ENCODE assay signal across 1 cellular context in genomic region chr6:107594736-107595135, GRCh38.
TF ChIP-seq lines count a peak whose summit lies in the region.

No MANE protein-coding gene starts in this region.

TF ChIP-seq in GM23338, 12 proteins besides CTCF, POLR2A, EP300 and RAD21 (continued from another document):
- TF ChIP-seq, protein P1, sequence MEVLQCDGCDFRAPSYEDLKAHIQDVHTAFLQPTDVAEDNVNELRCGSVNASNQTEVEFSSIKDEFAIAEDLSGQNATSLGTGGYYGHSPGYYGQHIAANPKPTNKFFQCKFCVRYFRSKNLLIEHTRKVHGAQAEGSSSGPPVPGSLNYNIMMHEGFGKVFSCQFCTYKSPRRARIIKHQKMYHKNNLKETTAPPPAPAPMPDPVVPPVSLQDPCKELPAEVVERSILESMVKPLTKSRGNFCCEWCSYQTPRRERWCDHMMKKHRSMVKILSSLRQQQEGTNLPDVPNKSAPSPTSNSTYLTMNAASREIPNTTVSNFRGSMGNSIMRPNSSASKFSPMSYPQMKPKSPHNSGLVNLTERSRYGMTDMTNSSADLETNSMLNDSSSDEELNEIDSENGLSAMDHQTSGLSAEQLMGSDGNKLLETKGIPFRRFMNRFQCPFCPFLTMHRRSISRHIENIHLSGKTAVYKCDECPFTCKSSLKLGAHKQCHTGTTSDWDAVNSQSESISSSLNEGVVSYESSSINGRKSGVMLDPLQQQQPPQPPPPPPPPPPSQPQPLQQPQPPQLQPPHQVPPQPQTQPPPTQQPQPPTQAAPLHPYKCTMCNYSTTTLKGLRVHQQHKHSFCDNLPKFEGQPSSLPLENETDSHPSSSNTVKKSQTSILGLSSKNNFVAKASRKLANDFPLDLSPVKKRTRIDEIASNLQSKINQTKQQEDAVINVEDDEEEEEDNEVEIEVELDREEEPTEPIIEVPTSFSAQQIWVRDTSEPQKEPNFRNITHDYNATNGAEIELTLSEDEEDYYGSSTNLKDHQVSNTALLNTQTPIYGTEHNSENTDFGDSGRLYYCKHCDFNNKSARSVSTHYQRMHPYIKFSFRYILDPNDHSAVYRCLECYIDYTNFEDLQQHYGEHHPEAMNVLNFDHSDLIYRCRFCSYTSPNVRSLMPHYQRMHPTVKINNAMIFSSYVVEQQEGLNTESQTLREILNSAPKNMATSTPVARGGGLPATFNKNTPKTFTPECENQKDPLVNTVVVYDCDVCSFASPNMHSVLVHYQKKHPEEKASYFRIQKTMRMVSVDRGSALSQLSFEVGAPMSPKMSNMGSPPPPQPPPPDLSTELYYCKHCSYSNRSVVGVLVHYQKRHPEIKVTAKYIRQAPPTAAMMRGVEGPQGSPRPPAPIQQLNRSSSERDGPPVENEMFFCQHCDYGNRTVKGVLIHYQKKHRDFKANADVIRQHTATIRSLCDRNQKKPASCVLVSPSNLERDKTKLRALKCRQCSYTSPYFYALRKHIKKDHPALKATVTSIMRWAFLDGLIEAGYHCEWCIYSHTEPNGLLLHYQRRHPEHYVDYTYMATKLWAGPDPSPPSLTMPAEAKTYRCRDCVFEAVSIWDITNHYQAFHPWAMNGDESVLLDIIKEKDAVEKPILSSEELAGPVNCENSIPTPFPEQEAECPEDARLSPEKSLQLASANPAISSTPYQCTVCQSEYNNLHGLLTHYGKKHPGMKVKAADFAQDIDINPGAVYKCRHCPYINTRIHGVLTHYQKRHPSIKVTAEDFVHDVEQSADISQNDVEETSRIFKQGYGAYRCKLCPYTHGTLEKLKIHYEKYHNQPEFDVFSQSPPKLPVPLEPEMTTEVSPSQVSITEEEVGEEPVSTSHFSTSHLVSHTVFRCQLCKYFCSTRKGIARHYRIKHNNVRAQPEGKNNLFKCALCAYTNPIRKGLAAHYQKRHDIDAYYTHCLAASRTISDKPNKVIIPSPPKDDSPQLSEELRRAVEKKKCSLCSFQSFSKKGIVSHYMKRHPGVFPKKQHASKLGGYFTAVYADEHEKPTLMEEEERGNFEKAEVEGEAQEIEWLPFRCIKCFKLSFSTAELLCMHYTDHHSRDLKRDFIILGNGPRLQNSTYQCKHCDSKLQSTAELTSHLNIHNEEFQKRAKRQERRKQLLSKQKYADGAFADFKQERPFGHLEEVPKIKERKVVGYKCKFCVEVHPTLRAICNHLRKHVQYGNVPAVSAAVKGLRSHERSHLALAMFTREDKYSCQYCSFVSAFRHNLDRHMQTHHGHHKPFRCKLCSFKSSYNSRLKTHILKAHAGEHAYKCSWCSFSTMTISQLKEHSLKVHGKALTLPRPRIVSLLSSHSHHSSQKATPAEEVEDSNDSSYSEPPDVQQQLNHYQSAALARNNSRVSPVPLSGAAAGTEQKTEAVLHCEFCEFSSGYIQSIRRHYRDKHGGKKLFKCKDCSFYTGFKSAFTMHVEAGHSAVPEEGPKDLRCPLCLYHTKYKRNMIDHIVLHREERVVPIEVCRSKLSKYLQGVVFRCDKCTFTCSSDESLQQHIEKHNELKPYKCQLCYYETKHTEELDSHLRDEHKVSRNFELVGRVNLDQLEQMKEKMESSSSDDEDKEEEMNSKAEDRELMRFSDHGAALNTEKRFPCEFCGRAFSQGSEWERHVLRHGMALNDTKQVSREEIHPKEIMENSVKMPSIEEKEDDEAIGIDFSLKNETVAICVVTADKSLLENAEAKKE (CRISPR knock-in tag; IDR thresholded peaks at IDR 0.05) = no peak
- TF ChIP-seq ZNF114 (CRISPR knock-in tag; IDR thresholded peaks at IDR 0.05) = no peak
